In genomic region chr11:2428322-2428795, GRCh38 we compare ENCODE assay signal across 8 cellular contexts. TPM values are rescaled to one million over a fixed set of nuclear protein-coding genes. Genes with fewer than 3 reads are reported as not detected.
DNase-seq lines count a peak whose midpoint lies in the region; ATAC-seq lines count a peak whose summit lies in the region.

No MANE protein-coding gene starts in this region.

- no peak overlapping the region for H3K27ac ChIP-seq in naive thymus-derived CD4-positive, alpha-beta T cell (ENCODE audit: low read depth, low read length)

- no peaks in the 10 kb centered on the region for H3K9me3 ChIP-seq in naive thymus-derived CD4-positive, alpha-beta T cell (ENCODE audit: control insufficient read depth in 2 of 3, low read length in 3 of 3)

- POLR2A ChIA-PET in naive thymus-derived CD4-positive, alpha-beta T cell (lab: Charles Lee) = interaction anchor here (2.5 kb wide), 1 partner anchor 103 kb away, joined by 8 read pairs; no protein-coding TSS in a partner anchor

- H3K4me1 ChIP-seq in naive thymus-derived CD4-positive, alpha-beta T cell (ENCODE audit: control insufficient read depth in 2 of 2, insufficient read depth in 2 of 2, low read length in 2 of 2) = no peaks in the 10 kb centered on the region

- no peak overlapping the region for H3K4me3 ChIP-seq in naive thymus-derived CD4-positive, alpha-beta T cell (ENCODE audit: low read length)

- H3K4me1 Mint-ChIP-seq in activated CD8-positive, alpha-beta memory T cell treated with anti-CD3 and anti-CD28 coated beads, Interleukin-2, amount 10 ng/mL, durations not matched to agents 7 days and 5 days = no peaks in the 10 kb centered on the region
- peaks cover 0 to 4% (median 0%) of the 10 kb centered on the region in 7 donors for H3K4me1 Mint-ChIP-seq in naive thymus-derived CD4-positive, alpha-beta T cell
- no peaks in the 10 kb centered on the region for H3K4me1 Mint-ChIP-seq in stimulated activated naive B cell treated with anti-CD40 and anti-IgM and Interleukin-4, amounts not matched to agents 10 μg/mL and 1 μg/mL and 100 μg/mL, for 72 hours

- H3K36me3 Mint-ChIP-seq in activated CD8-positive, alpha-beta memory T cell treated with anti-CD3 and anti-CD28 coated beads, Interleukin-2, amount 10 ng/mL, durations not matched to agents 7 days and 5 days = no peaks in the 10 kb centered on the region
- H3K36me3 Mint-ChIP-seq in naive thymus-derived CD4-positive, alpha-beta T cell = no peaks in the 10 kb centered on the region
- H3K36me3 Mint-ChIP-seq in stimulated activated naive B cell treated with anti-CD40 and anti-IgM and Interleukin-4, amounts not matched to agents 10 μg/mL and 1 μg/mL and 100 μg/mL, for 72 hours = no peaks in the 10 kb centered on the region

- H3K4me3 Mint-ChIP-seq in activated CD8-positive, alpha-beta memory T cell treated with anti-CD3 and anti-CD28 coated beads, Interleukin-2, amount 10 ng/mL, durations not matched to agents 7 days and 5 days = no peak overlapping the region
- H3K4me3 Mint-ChIP-seq in naive thymus-derived CD4-positive, alpha-beta T cell = no peak overlapping the region
- no peak overlapping the region for H3K4me3 Mint-ChIP-seq in stimulated activated naive B cell treated with anti-CD40 and anti-IgM and Interleukin-4, amounts not matched to agents 10 μg/mL and 1 μg/mL and 100 μg/mL, for 72 hours

- no peaks in the 10 kb centered on the region for H3K36me3 ChIP-seq in naive thymus-derived CD4-positive, alpha-beta T cell (ENCODE audit: control insufficient read depth in 2 of 3, insufficient read depth in 3 of 3, low read length in 3 of 3)

- DNase-seq in NCI-H82 (lab: John Stamatoyannopoulos, UW) = peak; percentile 64
- no peak for DNase-seq in NCI-H82 treated with DMSO at 0.1 percent for 48 hours (lab: John Stamatoyannopoulos, UW; ENCODE audit: unreplicated experiment)
- DNase-seq in NCI-H526 (lab: John Stamatoyannopoulos, UW) = peak; percentile 52 to 87
- peak; percentile 85 for DNase-seq in activated CD8-positive, alpha-beta memory T cell treated with anti-CD3 and anti-CD28 coated beads, Interleukin-2, amount 10 ng/mL, durations not matched to agents 7 days and 5 days
- DNase-seq in epidermal melanocyte (ENCODE audit: insufficient read length, low spot score) = peak; percentile 50
- DNase-seq in naive thymus-derived CD4-positive, alpha-beta T cell = peak; percentile 67 to 85 (median 79)
- peak; percentile 63 for DNase-seq in stimulated activated naive B cell treated with anti-CD40 and anti-IgM and Interleukin-4, amounts not matched to agents 10 μg/mL and 1 μg/mL and 100 μg/mL, for 72 hours

- peak; percentile 79 for ATAC-seq in activated CD8-positive, alpha-beta memory T cell treated with anti-CD3 and anti-CD28 coated beads, Interleukin-2, amount 10 ng/mL, durations not matched to agents 7 days and 5 days
- peak; percentile 87 for ATAC-seq in naive thymus-derived CD4-positive, alpha-beta T cell
- peak; percentile 94 to 96 for ATAC-seq in stimulated activated naive B cell treated with anti-CD40 and anti-IgM and Interleukin-4, amounts not matched to agents 10 μg/mL and 1 μg/mL and 100 μg/mL, for 72 hours (replicated peaks)
- no peak for ATAC-seq in GM19397 (IDR thresholded peaks at IDR 0.05; ENCODE audit: unreplicated experiment)

- CTCF ChIA-PET in activated CD8-positive, alpha-beta memory T cell treated with anti-CD3 and anti-CD28 coated beads, Interleukin-2, amount 10 ng/mL, durations not matched to agents 7 days and 5 days (lab: Charles Lee) = interaction anchor here (0.9 to 4.1 kb wide), 7 partner anchors 10 to 459 kb away, joined by 3 to 82 read pairs (median 3); no protein-coding TSS in a partner anchor
- CTCF ChIA-PET in naive thymus-derived CD4-positive, alpha-beta T cell (lab: Charles Lee) = interaction anchor here (0.6 to 4.9 kb wide), 4 partner anchors 104 to 671 kb away, joined by 3 to 77 read pairs (median 4); no protein-coding TSS in a partner anchor

- no peaks in the 10 kb centered on the region for H3K27me3 Mint-ChIP-seq in activated CD8-positive, alpha-beta memory T cell treated with anti-CD3 and anti-CD28 coated beads, Interleukin-2, amount 10 ng/mL, durations not matched to agents 7 days and 5 days
- no peaks in the 10 kb centered on the region for H3K27me3 Mint-ChIP-seq in naive thymus-derived CD4-positive, alpha-beta T cell
- peaks cover 0 to 9% of the 10 kb centered on the region in 2 donors for H3K27me3 Mint-ChIP-seq in stimulated activated naive B cell treated with anti-CD40 and anti-IgM and Interleukin-4, amounts not matched to agents 10 μg/mL and 1 μg/mL and 100 μg/mL, for 72 hours

- intact Hi-C loops in naive thymus-derived CD4-positive, alpha-beta T cell (cut with micrococcal nuclease) = loop anchor here (1.0 to 5.0 kb wide), 7 partner anchors 38 to 789 kb away; partner anchors contain the start of gene MRGPRG (in 1 of the 2)

- no peak overlapping the region for H3K27ac Mint-ChIP-seq in activated CD8-positive, alpha-beta memory T cell treated with anti-CD3 and anti-CD28 coated beads, Interleukin-2, amount 10 ng/mL, durations not matched to agents 7 days and 5 days
- no peak overlapping the region for H3K27ac Mint-ChIP-seq in naive thymus-derived CD4-positive, alpha-beta T cell
- H3K27ac Mint-ChIP-seq in stimulated activated naive B cell treated with anti-CD40 and anti-IgM and Interleukin-4, amounts not matched to agents 10 μg/mL and 1 μg/mL and 100 μg/mL, for 72 hours = no peak overlapping the region

- H3K27me3 ChIP-seq in naive thymus-derived CD4-positive, alpha-beta T cell (ENCODE audit: control insufficient read depth in 2 of 2, insufficient read depth in 2 of 2, low read length in 2 of 2) = no peaks in the 10 kb centered on the region

- H3K9me3 Mint-ChIP-seq in activated CD8-positive, alpha-beta memory T cell treated with anti-CD3 and anti-CD28 coated beads, Interleukin-2, amount 10 ng/mL, durations not matched to agents 7 days and 5 days (ENCODE audit: low read depth) = no peaks in the 10 kb centered on the region
- H3K9me3 Mint-ChIP-seq in naive thymus-derived CD4-positive, alpha-beta T cell = no peaks in the 10 kb centered on the region
- no peaks in the 10 kb centered on the region for H3K9me3 Mint-ChIP-seq in stimulated activated naive B cell treated with anti-CD40 and anti-IgM and Interleukin-4, amounts not matched to agents 10 μg/mL and 1 μg/mL and 100 μg/mL, for 72 hours

RNA-seq across cellular contexts. Expression of gene TRPM5, which starts 16.0 kb away (rescaled TPM):
- not detected for total RNA-seq in activated CD8-positive, alpha-beta memory T cell treated with anti-CD3 and anti-CD28 coated beads, Interleukin-2, amount 10 ng/mL, durations not matched to agents 7 days and 5 days
- 1 to 10 TPM in 1 of 5 experiments, under 1 TPM in 4; 0.05 to 1.1 (median 0.73) TPM for total RNA-seq in naive thymus-derived CD4-positive, alpha-beta T cell
- under 1 TPM in 1 of 2 donors, not detected in 1; 0.09 TPM for polyA plus RNA-seq in naive thymus-derived CD4-positive, alpha-beta T cell

RNA-seq across cellular contexts. Expression of gene KCNQ1, which starts 16.4 kb away (rescaled TPM):
- 1 to 10 TPM; 4.3 to 9.2 TPM for total RNA-seq in activated CD8-positive, alpha-beta memory T cell treated with anti-CD3 and anti-CD28 coated beads, Interleukin-2, amount 10 ng/mL, durations not matched to agents 7 days and 5 days
- 10 to 100 TPM; 14.7 to 46.4 (median 41.4) TPM for total RNA-seq in naive thymus-derived CD4-positive, alpha-beta T cell
- 10 to 100 TPM; 15.8 to 20.9 TPM for polyA plus RNA-seq in naive thymus-derived CD4-positive, alpha-beta T cell

RNA-seq across cellular contexts. Expression of gene TSSC4, which starts 27.8 kb away (rescaled TPM):
- total RNA-seq in activated CD8-positive, alpha-beta memory T cell treated with anti-CD3 and anti-CD28 coated beads, Interleukin-2, amount 10 ng/mL, durations not matched to agents 7 days and 5 days = 10 to 100 TPM; 48.4 to 52.1 TPM
- 10 to 100 TPM; 43.6 to 55.0 (median 50.9) TPM for total RNA-seq in naive thymus-derived CD4-positive, alpha-beta T cell
- polyA plus RNA-seq in naive thymus-derived CD4-positive, alpha-beta T cell = 10 to 100 TPM; 51.7 to 83.7 TPM

RNA-seq across cellular contexts. Expression of gene CD81, which starts 51.2 kb away (rescaled TPM):
- 100 to 1,000 TPM; 162 to 192 TPM for total RNA-seq in activated CD8-positive, alpha-beta memory T cell treated with anti-CD3 and anti-CD28 coated beads, Interleukin-2, amount 10 ng/mL, durations not matched to agents 7 days and 5 days
- total RNA-seq in naive thymus-derived CD4-positive, alpha-beta T cell = 100 to 1,000 TPM in 4 of 5 experiments, 10 to 100 TPM in 1; 97.5 to 173 (median 138) TPM
- polyA plus RNA-seq in naive thymus-derived CD4-positive, alpha-beta T cell = 10 to 100 TPM; 19.0 to 39.6 TPM
